26 cellular contexts compared by ENCODE assay signal in genomic region chr20:39563406-39563805, GRCh38.
DNase-seq lines count a peak whose midpoint lies in the region; ATAC-seq, FAIRE-seq and TF ChIP-seq lines count a peak whose summit lies in the region.
"Had no signal": no experiment of that assay in that cellular context is flagged by ENCODE, and none has a peak within 500 bp of the region (broad histone marks: within the 10 kb centered on the region; RNA-seq: fewer than 3 reads in every experiment).

No MANE protein-coding gene starts in this region.

- DNase-seq in activated CD4-positive, alpha-beta T cell treated with anti-CD3 and anti-CD28 coated beads for 36 hours, result peak; percentile 19
- no peak for DNase-seq in activated CD4-positive, alpha-beta T cell treated with anti-CD3 and anti-CD28 coated beads, Interleukin-2, amount 50 U/mL, for 4 hours
- DNase-seq in GM19239 (ENCODE audit: insufficient read length, low spot score), result no peak
- peak; percentile 58 for DNase-seq in retina
- no peak for DNase-seq in esophagus squamous epithelium (lab: John Stamatoyannopoulos, UW)
- DNase-seq in sigmoid colon, result no peak
- no peak for DNase-seq in AML-193 (lab: John Stamatoyannopoulos, UW)
- DNase-seq: 8988T; activated effector memory CD4-positive, alpha-beta T cell treated with Interleukin-2 at 50 U/mL for 16 hours; anterior cingulate cortex; effector memory CD8-positive, alpha-beta T cell; heart right ventricle; naive thymus-derived CD8-positive, alpha-beta T cell; NCI-H1694 treated with DMSO at 0.1 percent for 48 hours; NCI-H226; NK-92 treated with Interleukin-12 subunit alpha and Interleukin-12 subunit beta, amount 100 ng/mL, for 24 hours; RPMI8226 had no signal

- H3K9me3 ChIP-seq in esophagus squamous epithelium (no peaks in the 10 kb centered on the region), sigmoid colon (no peaks in the 10 kb centered on the region)
- H3K9me3 ChIP-seq: BLaER1, heart right ventricle, tibial nerve had no signal

- peak; percentile 45 for FAIRE-seq in GM19239 (lab: Jason Lieb, UNC)
- FAIRE-seq: D721Med, GM12892, islet of Langerhans had no signal

- no peaks in the 10 kb centered on the region for H3K27me3 ChIP-seq in esophagus squamous epithelium
- no peaks in the 10 kb centered on the region for H3K27me3 ChIP-seq in sigmoid colon
- H3K27me3 ChIP-seq: BLaER1, heart right ventricle, tibial nerve had no signal

- no peak overlapping the region for H3K4me3 Mint-ChIP-seq in activated CD4-positive, alpha-beta T cell treated with anti-CD3 and anti-CD28 coated beads for 36 hours
- H3K4me3 Mint-ChIP-seq: central memory CD8-positive, alpha-beta T cell; effector memory CD8-positive, alpha-beta T cell; naive thymus-derived CD8-positive, alpha-beta T cell had no signal

- H3K27ac ChIP-seq in esophagus squamous epithelium (no peak overlapping the region), sigmoid colon (no peak overlapping the region)
- H3K27ac ChIP-seq: BLaER1, heart right ventricle, tibial nerve had no signal

- no peak for TF ChIP-seq EP300 in sigmoid colon (IDR thresholded peaks at IDR 0.05)

- WGBS in esophagus squamous epithelium, 2 donors, result 70 to 79% methylated on average over 3 to 4 of the region's 4 CpGs
- 77 to 82% methylated on average over 4 of the region's 4 CpGs for WGBS in sigmoid colon, 2 donors

- no peaks in the 10 kb centered on the region for H3K27me3 Mint-ChIP-seq in activated CD4-positive, alpha-beta T cell treated with anti-CD3 and anti-CD28 coated beads for 36 hours
- H3K27me3 Mint-ChIP-seq: central memory CD8-positive, alpha-beta T cell; effector memory CD8-positive, alpha-beta T cell; progenitor cell of endocrine pancreas had no signal

- no peak overlapping the region for H3K4me3 ChIP-seq in esophagus squamous epithelium
- no peak overlapping the region for H3K4me3 ChIP-seq in sigmoid colon
- H3K4me3 ChIP-seq: BLaER1, heart right ventricle, smooth muscle cell, tibial nerve had no signal

- ATAC-seq in activated CD4-positive, alpha-beta T cell treated with anti-CD3 and anti-CD28 coated beads for 36 hours, result peak; percentile 74
- ATAC-seq in HG02981 (IDR thresholded peaks at IDR 0.05; ENCODE audit: unreplicated experiment), result peak; percentile 45
- ATAC-seq: effector memory CD8-positive, alpha-beta T cell; heart right ventricle; naive thymus-derived CD8-positive, alpha-beta T cell had no signal

- H3K4me1 ChIP-seq in esophagus squamous epithelium (no peaks in the 10 kb centered on the region), sigmoid colon (no peaks in the 10 kb centered on the region)
- H3K4me1 ChIP-seq: heart right ventricle, tibial nerve had no signal

- TF ChIP-seq POLR2A in esophagus squamous epithelium (IDR thresholded peaks at IDR 0.05) (no peak), sigmoid colon (IDR thresholded peaks at IDR 0.05) (no peak)

- no peaks in the 10 kb centered on the region for H3K9me3 Mint-ChIP-seq in activated CD4-positive, alpha-beta T cell treated with anti-CD3 and anti-CD28 coated beads for 36 hours (ENCODE audit: low read depth)
- H3K9me3 Mint-ChIP-seq: central memory CD8-positive, alpha-beta T cell; effector memory CD8-positive, alpha-beta T cell had no signal

- H3K36me3 ChIP-seq in esophagus squamous epithelium, result no peaks in the 10 kb centered on the region
- H3K36me3 ChIP-seq in sigmoid colon, result no peaks in the 10 kb centered on the region
- H3K36me3 ChIP-seq: BLaER1, heart right ventricle, tibial nerve had no signal

- no peaks in the 10 kb centered on the region for H3K36me3 Mint-ChIP-seq in activated CD4-positive, alpha-beta T cell treated with anti-CD3 and anti-CD28 coated beads for 36 hours (ENCODE audit: low read depth)
- H3K36me3 Mint-ChIP-seq: naive thymus-derived CD8-positive, alpha-beta T cell had no signal

- CTCF ChIA-PET in activated CD4-positive, alpha-beta T cell treated with anti-CD3 and anti-CD28 coated beads for 36 hours (lab: Charles Lee), result no interaction called here

- H3K27ac Mint-ChIP-seq in activated CD4-positive, alpha-beta T cell treated with anti-CD3 and anti-CD28 coated beads for 36 hours, result no peak overlapping the region
- H3K27ac Mint-ChIP-seq: effector memory CD8-positive, alpha-beta T cell; naive thymus-derived CD8-positive, alpha-beta T cell; progenitor cell of endocrine pancreas had no signal

- H3K4me1 Mint-ChIP-seq in activated CD4-positive, alpha-beta T cell treated with anti-CD3 and anti-CD28 coated beads for 36 hours, result no peaks in the 10 kb centered on the region
- H3K4me1 Mint-ChIP-seq: central memory CD8-positive, alpha-beta T cell; naive thymus-derived CD8-positive, alpha-beta T cell had no signal

- intact Hi-C loops in activated CD4-positive, alpha-beta T cell treated with anti-CD3 and anti-CD28 coated beads for 36 hours (cut with DNase I, micrococcal nuclease), result no loop called here
- intact Hi-C loops in esophagus squamous epithelium (cut with DNase I) (no loop called here), sigmoid colon (cut with DNase I) (no loop called here)

- POLR2A ChIA-PET in activated CD4-positive, alpha-beta T cell treated with anti-CD3 and anti-CD28 coated beads for 36 hours (lab: Charles Lee), result no interaction called here

- TF ChIP-seq CTCF in esophagus squamous epithelium (IDR thresholded peaks at IDR 0.05) (no peak), sigmoid colon (IDR thresholded peaks at IDR 0.05) (no peak)

Comparison
In these comparisons a context has a peak if more than half of its experiments do, and no peak if none do; other contexts are left out.
1. DNase-seq: peak in activated CD4-positive, alpha-beta T cell treated with anti-CD3 and anti-CD28 coated beads for 36 hours (single experiment) and retina (single experiment); none in activated CD4-positive, alpha-beta T cell treated with anti-CD3 and anti-CD28 coated beads, Interleukin-2, amount 50 U/mL, for 4 hours (0 of 2), GM19239 (single experiment), esophagus squamous epithelium (single experiment), sigmoid colon (single experiment) and AML-193 (0 of 2).